ENCODE assay signal across 21 cellular contexts in genomic region chr9:24045150-24045549, GRCh38.
"Had no signal": no experiment of that assay in that cellular context is flagged by ENCODE, and none has a peak within 500 bp of the region (broad histone marks: within the 10 kb centered on the region; RNA-seq: fewer than 3 reads in every experiment).

No MANE protein-coding gene starts in this region.

- H3K9me3 ChIP-seq: ovary, psoas muscle, suprapubic skin, transverse colon, vagina had no signal

- DNase-seq: dorsolateral prefrontal cortex; effector CD4-positive, alpha-beta T cell; head of caudate nucleus; kidney; natural killer cell; occipital lobe; ovary; posterior cingulate gyrus; psoas muscle; right cardiac atrium; spleen; stimulated activated CD4-positive, alpha-beta T cell treated with anti-CD3 and anti-CD28 coated beads, Interleukin-4, amount 100 ng/mL, for 4 hours; stimulated activated naive B cell treated with anti-CD40 and anti-IgM and Interleukin-4, amounts not matched to agents 10 μg/mL and 1 μg/mL and 100 μg/mL, for 72 hours; stimulated activated naive CD8-positive, alpha-beta T cell treated with anti-CD3 and anti-CD28 coated beads, Interleukin-15, amount 100 ng/mL, for 72 hours; transverse colon had no signal

- H3K4me3 ChIP-seq: dorsolateral prefrontal cortex, lung, ovary, psoas muscle, skin epidermis, spleen, suprapubic skin, transverse colon, vagina had no signal

- H3K4me1 Mint-ChIP-seq: memory B cell; natural killer cell; stimulated activated naive B cell treated with anti-CD40 and anti-IgM and Interleukin-4, amounts not matched to agents 10 μg/mL and 1 μg/mL and 100 μg/mL, for 72 hours; stimulated activated naive CD8-positive, alpha-beta T cell treated with anti-CD3 and anti-CD28 coated beads, Interleukin-15, amount 100 ng/mL, for 72 hours had no signal

- ATAC-seq: left lobe of liver; natural killer cell; psoas muscle; right cardiac atrium; stimulated activated naive B cell treated with anti-CD40 and anti-IgM and Interleukin-4, amounts not matched to agents 10 μg/mL and 1 μg/mL and 100 μg/mL, for 72 hours; stimulated activated naive CD8-positive, alpha-beta T cell treated with anti-CD3 and anti-CD28 coated beads, Interleukin-15, amount 100 ng/mL, for 72 hours had no signal

- H3K36me3 ChIP-seq: ovary, spleen, suprapubic skin, transverse colon, vagina had no signal

- H3K27ac ChIP-seq: dorsolateral prefrontal cortex, ovary, psoas muscle, skin epidermis, spleen, suprapubic skin, transverse colon, vagina had no signal

- H3K27ac Mint-ChIP-seq: memory B cell; natural killer cell; stimulated activated naive B cell treated with anti-CD40 and anti-IgM and Interleukin-4, amounts not matched to agents 10 μg/mL and 1 μg/mL and 100 μg/mL, for 72 hours; stimulated activated naive CD8-positive, alpha-beta T cell treated with anti-CD3 and anti-CD28 coated beads, Interleukin-15, amount 100 ng/mL, for 72 hours had no signal

- H3K4me1 ChIP-seq: psoas muscle, spleen, suprapubic skin, transverse colon, vagina had no signal

- H3K27me3 Mint-ChIP-seq: memory B cell; stimulated activated naive B cell treated with anti-CD40 and anti-IgM and Interleukin-4, amounts not matched to agents 10 μg/mL and 1 μg/mL and 100 μg/mL, for 72 hours; stimulated activated naive CD8-positive, alpha-beta T cell treated with anti-CD3 and anti-CD28 coated beads, Interleukin-15, amount 100 ng/mL, for 72 hours had no signal

- H3K27me3 ChIP-seq: dorsolateral prefrontal cortex, ovary, spleen, suprapubic skin, transverse colon, vagina had no signal

- H3K36me3 Mint-ChIP-seq: memory B cell; stimulated activated naive B cell treated with anti-CD40 and anti-IgM and Interleukin-4, amounts not matched to agents 10 μg/mL and 1 μg/mL and 100 μg/mL, for 72 hours had no signal

- H3K4me3 Mint-ChIP-seq: memory B cell; natural killer cell; stimulated activated naive B cell treated with anti-CD40 and anti-IgM and Interleukin-4, amounts not matched to agents 10 μg/mL and 1 μg/mL and 100 μg/mL, for 72 hours; stimulated activated naive CD8-positive, alpha-beta T cell treated with anti-CD3 and anti-CD28 coated beads, Interleukin-15, amount 100 ng/mL, for 72 hours had no signal
